ENCODE assay signal across 8 cellular contexts in the genomic region with DNA sequence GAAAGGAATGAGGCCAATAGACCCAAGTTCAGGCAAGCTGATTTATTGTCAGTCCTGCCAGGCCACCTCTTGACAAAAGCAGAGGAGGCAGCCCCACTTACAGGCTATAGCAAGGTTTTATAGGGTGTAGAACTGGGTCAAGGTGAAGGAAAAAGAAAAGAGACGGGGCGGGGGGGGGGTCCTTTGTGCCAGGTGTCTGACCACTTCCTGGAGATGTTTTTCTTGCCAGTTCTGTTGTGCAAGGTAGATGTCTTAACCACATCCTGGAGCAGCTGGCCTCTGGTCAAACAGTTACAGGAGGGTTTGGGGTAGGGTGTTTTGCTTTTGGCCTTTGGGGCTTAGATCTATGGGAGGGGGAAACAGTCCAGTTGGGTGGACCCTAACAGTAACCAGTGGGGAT.
DNase-seq lines count a peak whose midpoint lies in the region; ATAC-seq, FAIRE-seq and TF ChIP-seq lines count a peak whose summit lies in the region.
"Not testable (repeated sequence)": the region's sequence is repeated elsewhere in the genome, so short reads cannot be mapped to it uniquely, and the experiment has no call there.

No MANE protein-coding gene starts in this region.

- H3K27me3 ChIP-seq in mammary epithelial cell (ENCODE audit: insufficient read depth, low read length) = not testable (repeated sequence)

- H3K4me3 Mint-ChIP-seq in activated CD4-positive, alpha-beta memory T cell treated with anti-CD3 and anti-CD28 coated beads, Interleukin-2, amount 10 ng/mL, durations not matched to agents 7 days and 5 days = peak overlapping the region; percentile 50
- H3K4me3 Mint-ChIP-seq in stimulated activated memory B cell treated with anti-CD40 and anti-IgM and Interleukin-4, amounts not matched to agents 10 μg/mL and 1 μg/mL and 100 μg/mL, for 72 hours = not testable (repeated sequence)

- not testable (repeated sequence) for H3K4me1 ChIP-seq in mammary epithelial cell (ENCODE audit: insufficient read depth, low read length)

- H3K79me2 ChIP-seq in mammary epithelial cell (ENCODE audit: insufficient read depth, low read length) = not testable (repeated sequence)

- WGBS in mammary epithelial cell (ENCODE audit: low coverage, missing lambda C conversion rate) = no CpG with 5 or more reads among the region's 2 CpGs

- ATAC-seq in GM19438 (IDR thresholded peaks at IDR 0.05; ENCODE audit: low read depth, unreplicated experiment) (peak; percentile 75), HG02763 (IDR thresholded peaks at IDR 0.05; ENCODE audit: unreplicated experiment) (peak; percentile 73), HG03432 (IDR thresholded peaks at IDR 0.05; ENCODE audit: unreplicated experiment) (peak; percentile 85)
- peak; percentile 90 for ATAC-seq in stimulated activated memory B cell treated with anti-CD40 and anti-IgM and Interleukin-4, amounts not matched to agents 10 μg/mL and 1 μg/mL and 100 μg/mL, for 72 hours

- not testable (repeated sequence) for H4K20me1 ChIP-seq in mammary epithelial cell (ENCODE audit: insufficient read depth, low read length)

- intact Hi-C loops in mammary epithelial cell (cut with micrococcal nuclease) = not testable (repeated sequence)

- H3K36me3 ChIP-seq in mammary epithelial cell (ENCODE audit: insufficient read depth, low read length) = not testable (repeated sequence)

- H3K9me3 Mint-ChIP-seq in activated CD4-positive, alpha-beta memory T cell treated with anti-CD3 and anti-CD28 coated beads, Interleukin-2, amount 10 ng/mL, durations not matched to agents 7 days and 5 days; stimulated activated memory B cell treated with anti-CD40 and anti-IgM and Interleukin-4, amounts not matched to agents 10 μg/mL and 1 μg/mL and 100 μg/mL, for 72 hours: not testable (repeated sequence)

- not testable (repeated sequence) for TF ChIP-seq CTCF in mammary epithelial cell (conservative IDR thresholded peaks at IDR 0.05 in 1 of 2, IDR thresholded peaks at IDR 0.05 in 1 of 2; ENCODE audit: extremely low read depth in 1 of 2, insufficient read depth in 1 of 2, low read depth in 1 of 2, low read length in 2 of 2)

- not testable (repeated sequence) for TF ChIP-seq POLR2A in GM12891 (IDR thresholded peaks at IDR 0.05; ENCODE audit: low read depth, low read length)

- not testable (repeated sequence) for BruUV-seq in mammary epithelial cell (replicated peaks; lab: Mats Ljungman, UMichigan)

- FAIRE-seq in GM12891 (lab: Jason Lieb, UNC) = peak; percentile 73

- peak overlapping the region; percentile 9 for H2AFZ ChIP-seq in mammary epithelial cell (ENCODE audit: low read depth, low read length)

- CTCF ChIA-PET in activated CD4-positive, alpha-beta memory T cell treated with anti-CD3 and anti-CD28 coated beads, Interleukin-2, amount 10 ng/mL, durations not matched to agents 7 days and 5 days (lab: Charles Lee) = interaction anchor here (0.6 to 1.5 kb wide), 4 partner anchors 19 to 1145 kb away, joined by 3 to 4 read pairs (median 3); no protein-coding TSS in a partner anchor
- CTCF ChIA-PET in mammary epithelial cell (lab: Charles Lee; ENCODE audit: low non-redundant PET) = not testable (repeated sequence)

- peaks cover 84% of the 10 kb centered on the region for H3K4me1 Mint-ChIP-seq in activated CD4-positive, alpha-beta memory T cell treated with anti-CD3 and anti-CD28 coated beads, Interleukin-2, amount 10 ng/mL, durations not matched to agents 7 days and 5 days
- H3K4me1 Mint-ChIP-seq in stimulated activated memory B cell treated with anti-CD40 and anti-IgM and Interleukin-4, amounts not matched to agents 10 μg/mL and 1 μg/mL and 100 μg/mL, for 72 hours = peaks cover 32% of the 10 kb centered on the region

- not testable (repeated sequence) for H3K27ac ChIP-seq in mammary epithelial cell (ENCODE audit: insufficient read depth, low read depth, low read length)

- not testable (repeated sequence) for DNase-seq in GM12891 (ENCODE audit: insufficient read length, low spot score)
- peak; percentile 19 for DNase-seq in NK-92 treated with Interleukin-12 subunit alpha and Interleukin-12 subunit beta, amount 100 ng/mL, for 24 hours (lab: John Stamatoyannopoulos, UW)
- DNase-seq in activated CD4-positive, alpha-beta memory T cell treated with anti-CD3 and anti-CD28 coated beads, Interleukin-2, amount 10 ng/mL, durations not matched to agents 7 days and 5 days = peak; percentile 53
- peak; percentile 46 for DNase-seq in mammary epithelial cell

- H3K36me3 Mint-ChIP-seq in activated CD4-positive, alpha-beta memory T cell treated with anti-CD3 and anti-CD28 coated beads, Interleukin-2, amount 10 ng/mL, durations not matched to agents 7 days and 5 days (ENCODE audit: low read depth) = peaks cover 15% of the 10 kb centered on the region
- peaks cover 18% of the 10 kb centered on the region for H3K36me3 Mint-ChIP-seq in stimulated activated memory B cell treated with anti-CD40 and anti-IgM and Interleukin-4, amounts not matched to agents 10 μg/mL and 1 μg/mL and 100 μg/mL, for 72 hours

- in situ Hi-C loops in mammary epithelial cell (cut with MboI; ENCODE audit: low sequenced_read_pairs in 2 of 2) = not testable (repeated sequence)

- H3K4me3 ChIP-seq in mammary epithelial cell (replicated peaks in 1 of 3; ENCODE audit: insufficient read depth in 1 of 3, low read depth in 2 of 3, low read length in 3 of 3) = not testable (repeated sequence)

- H3K9me3 ChIP-seq in mammary epithelial cell (replicated peaks; ENCODE audit: insufficient read depth, low read length) = not testable (repeated sequence)

- H3K27ac Mint-ChIP-seq in activated CD4-positive, alpha-beta memory T cell treated with anti-CD3 and anti-CD28 coated beads, Interleukin-2, amount 10 ng/mL, durations not matched to agents 7 days and 5 days = peak overlapping the region; percentile 88
- peak overlapping the region; percentile 87 for H3K27ac Mint-ChIP-seq in stimulated activated memory B cell treated with anti-CD40 and anti-IgM and Interleukin-4, amounts not matched to agents 10 μg/mL and 1 μg/mL and 100 μg/mL, for 72 hours

- dilution Hi-C loops in mammary epithelial cell (cut with HindIII; ENCODE audit: low sequenced_read_pairs) = not testable (repeated sequence)

- H3K27me3 Mint-ChIP-seq in activated CD4-positive, alpha-beta memory T cell treated with anti-CD3 and anti-CD28 coated beads, Interleukin-2, amount 10 ng/mL, durations not matched to agents 7 days and 5 days; stimulated activated memory B cell treated with anti-CD40 and anti-IgM and Interleukin-4, amounts not matched to agents 10 μg/mL and 1 μg/mL and 100 μg/mL, for 72 hours: not testable (repeated sequence)

- not testable (repeated sequence) for H3K4me2 ChIP-seq in mammary epithelial cell (ENCODE audit: insufficient read depth, low read depth, low read length)

- H3K9ac ChIP-seq in mammary epithelial cell (ENCODE audit: insufficient read depth, low read length) = not testable (repeated sequence)

- POLR2A ChIA-PET in activated CD4-positive, alpha-beta memory T cell treated with anti-CD3 and anti-CD28 coated beads, Interleukin-2, amount 10 ng/mL, durations not matched to agents 7 days and 5 days (lab: Charles Lee) = interaction anchor here (1.0 to 3.9 kb wide), 2 partner anchors 9 to 1020 kb away, joined by 4 to 14 read pairs; a partner anchor contains a TSS
